1 cellular context compared by ENCODE assay signal in the genomic region with DNA sequence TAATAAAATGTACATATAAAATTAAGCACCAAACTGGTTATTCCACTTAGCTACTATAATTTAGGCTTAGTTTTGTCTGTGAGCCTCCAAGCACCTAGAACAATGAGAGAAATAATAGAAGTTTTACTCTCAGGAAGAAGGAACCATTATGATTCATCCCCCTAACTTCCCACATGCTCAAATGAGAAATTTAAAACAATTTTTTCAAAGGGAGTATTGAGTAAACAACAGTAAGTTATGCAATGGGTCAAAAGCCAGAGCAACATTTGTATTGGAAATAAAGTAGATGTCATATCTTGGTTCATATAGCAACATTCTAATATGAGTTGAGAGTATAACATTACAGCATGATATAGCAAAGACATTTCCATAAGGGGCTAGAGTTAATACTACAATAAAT.
TF ChIP-seq lines count a peak whose summit lies in the region.

No MANE protein-coding gene starts in this region.

TF ChIP-seq in K562, 482 proteins besides CTCF, POLR2A, EP300 and RAD21:
- 0 out of 2 replicates have a peak, but pooled peaks have one; percentile 29 for TF ChIP-seq KHSRP (IDR thresholded peaks at IDR 0.05)
- 0 out of 2 replicates have a peak, but pooled peaks have one; percentile 22 for TF ChIP-seq NR2C1 (IDR thresholded peaks at IDR 0.05)
- peak; percentile 32; the same call in 1 of the 2 replicates for TF ChIP-seq NR2C1 (tag; IDR thresholded peaks at IDR 0.05)
- no peak for TF ChIP-seq NFIC (IDR thresholded peaks at IDR 0.05)
- TF ChIP-seq FOXA3 (CRISPR knock-in tag; conservative IDR thresholded peaks at IDR 0.05 in 1 of 2, IDR thresholded peaks at IDR 0.05 in 1 of 2), result peak in 1 of 2 experiments; percentile 92; a peak in 2 of 4 replicates
- TF ChIP-seq ZNF384 (IDR thresholded peaks at IDR 0.05; ENCODE audit: low read depth, low read length), result 0 out of 2 replicates have a peak, but pooled peaks have one; percentile 20
- TF ChIP-seq, protein P1, sequence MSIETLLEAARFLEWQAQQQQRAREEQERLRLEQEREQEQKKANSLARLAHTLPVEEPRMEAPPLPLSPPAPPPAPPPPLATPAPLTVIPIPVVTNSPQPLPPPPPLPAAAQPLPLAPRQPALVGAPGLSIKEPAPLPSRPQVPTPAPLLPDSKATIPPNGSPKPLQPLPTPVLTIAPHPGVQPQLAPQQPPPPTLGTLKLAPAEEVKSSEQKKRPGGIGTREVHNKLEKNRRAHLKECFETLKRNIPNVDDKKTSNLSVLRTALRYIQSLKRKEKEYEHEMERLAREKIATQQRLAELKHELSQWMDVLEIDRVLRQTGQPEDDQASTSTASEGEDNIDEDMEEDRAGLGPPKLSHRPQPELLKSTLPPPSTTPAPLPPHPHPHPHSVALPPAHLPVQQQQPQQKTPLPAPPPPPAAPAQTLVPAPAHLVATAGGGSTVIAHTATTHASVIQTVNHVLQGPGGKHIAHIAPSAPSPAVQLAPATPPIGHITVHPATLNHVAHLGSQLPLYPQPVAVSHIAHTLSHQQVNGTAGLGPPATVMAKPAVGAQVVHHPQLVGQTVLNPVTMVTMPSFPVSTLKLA (conservative IDR thresholded peaks at IDR 0.05), result peak in 1 of 2 experiments; percentile 25; a peak in 1 of 4 replicates
- TF ChIP-seq TAF1 (IDR thresholded peaks at IDR 0.05; ENCODE audit: control insufficient read depth, extremely low read depth, insufficient read depth, low read length, severe bottlenecking), result no peak
- TF ChIP-seq FOSL1 (tag; conservative IDR thresholded peaks at IDR 0.05), result peak; percentile 45; the same call in 1 of the 2 replicates
- TF ChIP-seq RBM14 (IDR thresholded peaks at IDR 0.05; ENCODE audit: borderline replicate concordance, insufficient read depth, low read depth, low read length), result no peak
- TF ChIP-seq, protein P2, sequence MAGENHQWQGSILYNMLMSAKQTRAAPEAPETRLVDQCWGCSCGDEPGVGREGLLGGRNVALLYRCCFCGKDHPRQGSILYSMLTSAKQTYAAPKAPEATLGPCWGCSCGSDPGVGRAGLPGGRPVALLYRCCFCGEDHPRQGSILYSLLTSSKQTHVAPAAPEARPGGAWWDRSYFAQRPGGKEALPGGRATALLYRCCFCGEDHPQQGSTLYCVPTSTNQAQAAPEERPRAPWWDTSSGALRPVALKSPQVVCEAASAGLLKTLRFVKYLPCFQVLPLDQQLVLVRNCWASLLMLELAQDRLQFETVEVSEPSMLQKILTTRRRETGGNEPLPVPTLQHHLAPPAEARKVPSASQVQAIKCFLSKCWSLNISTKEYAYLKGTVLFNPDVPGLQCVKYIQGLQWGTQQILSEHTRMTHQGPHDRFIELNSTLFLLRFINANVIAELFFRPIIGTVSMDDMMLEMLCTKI (IDR thresholded peaks at IDR 0.05; ENCODE audit: partially characterized antibody), result no peak
- TF ChIP-seq KDM1A (IDR thresholded peaks at IDR 0.05), result no peak
- no peak for TF ChIP-seq EP400 (IDR thresholded peaks at IDR 0.05)
- TF ChIP-seq SRF (CRISPR knock-in tag; IDR thresholded peaks at IDR 0.05), result no peak
- TF ChIP-seq ZNF717 (CRISPR knock-in tag; IDR thresholded peaks at IDR 0.05), result no peak
- TF ChIP-seq CEBPB (tag; IDR thresholded peaks at IDR 0.05), result peak; percentile 89
- TF ChIP-seq DIDO1 (tag; IDR thresholded peaks at IDR 0.05; ENCODE audit: low read depth), result no peak
- peak in 1 of 2 experiments; percentile 50; a peak in 2 of 4 replicates for TF ChIP-seq FOXK2 (conservative IDR thresholded peaks at IDR 0.05 in 1 of 2, IDR thresholded peaks at IDR 0.05 in 1 of 2; ENCODE audit: low read depth in 2 of 2)
- TF ChIP-seq, protein P3, sequence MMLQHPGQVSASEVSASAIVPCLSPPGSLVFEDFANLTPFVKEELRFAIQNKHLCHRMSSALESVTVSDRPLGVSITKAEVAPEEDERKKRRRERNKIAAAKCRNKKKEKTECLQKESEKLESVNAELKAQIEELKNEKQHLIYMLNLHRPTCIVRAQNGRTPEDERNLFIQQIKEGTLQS (IDR thresholded peaks at IDR 0.05), result 0 out of 2 replicates have a peak, but pooled peaks have one; percentile 37
- TF ChIP-seq, protein P3 (CRISPR knock-in tag; conservative IDR thresholded peaks at IDR 0.05), result no peak
- no peak for TF ChIP-seq SOX6 (IDR thresholded peaks at IDR 0.05)
- TF ChIP-seq, protein P4, sequence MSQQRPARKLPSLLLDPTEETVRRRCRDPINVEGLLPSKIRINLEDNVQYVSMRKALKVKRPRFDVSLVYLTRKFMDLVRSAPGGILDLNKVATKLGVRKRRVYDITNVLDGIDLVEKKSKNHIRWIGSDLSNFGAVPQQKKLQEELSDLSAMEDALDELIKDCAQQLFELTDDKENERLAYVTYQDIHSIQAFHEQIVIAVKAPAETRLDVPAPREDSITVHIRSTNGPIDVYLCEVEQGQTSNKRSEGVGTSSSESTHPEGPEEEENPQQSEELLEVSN (IDR thresholded peaks at IDR 0.05; ENCODE audit: borderline replicate concordance in 1 of 2, extremely low read depth in 1 of 2, insufficient read depth in 1 of 2, insufficient read length in 1 of 2, low read depth in 1 of 2, low read length in 1 of 2, poor library complexity in 1 of 2, severe bottlenecking in 1 of 2), result no peak
- TF ChIP-seq ZBED1 (IDR thresholded peaks at IDR 0.05), result no peak
- TF ChIP-seq OTX1 (CRISPR knock-in tag; IDR thresholded peaks at IDR 0.05), result no peak
- no peak for TF ChIP-seq MTA2 (IDR thresholded peaks at IDR 0.05; ENCODE audit: low read depth)
- TF ChIP-seq CEBPG (CRISPR knock-in tag; IDR thresholded peaks at IDR 0.05), result no peak
- peak; percentile 66 to 93 for TF ChIP-seq CEBPG (tag; conservative IDR thresholded peaks at IDR 0.05 in 1 of 2, IDR thresholded peaks at IDR 0.05 in 1 of 2)
- TF ChIP-seq, protein P5, sequence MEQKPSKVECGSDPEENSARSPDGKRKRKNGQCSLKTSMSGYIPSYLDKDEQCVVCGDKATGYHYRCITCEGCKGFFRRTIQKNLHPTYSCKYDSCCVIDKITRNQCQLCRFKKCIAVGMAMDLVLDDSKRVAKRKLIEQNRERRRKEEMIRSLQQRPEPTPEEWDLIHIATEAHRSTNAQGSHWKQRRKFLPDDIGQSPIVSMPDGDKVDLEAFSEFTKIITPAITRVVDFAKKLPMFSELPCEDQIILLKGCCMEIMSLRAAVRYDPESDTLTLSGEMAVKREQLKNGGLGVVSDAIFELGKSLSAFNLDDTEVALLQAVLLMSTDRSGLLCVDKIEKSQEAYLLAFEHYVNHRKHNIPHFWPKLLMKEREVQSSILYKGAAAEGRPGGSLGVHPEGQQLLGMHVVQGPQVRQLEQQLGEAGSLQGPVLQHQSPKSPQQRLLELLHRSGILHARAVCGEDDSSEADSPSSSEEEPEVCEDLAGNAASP (IDR thresholded peaks at IDR 0.05), result no peak
- TF ChIP-seq SMARCA4 (IDR thresholded peaks at IDR 0.05), result peak; percentile 20; the same call in 1 of the 2 replicates
- 0 out of 2 replicates have a peak, but pooled peaks have one; percentile 40 for TF ChIP-seq ZNF668 (CRISPR knock-in tag; IDR thresholded peaks at IDR 0.05)
- TF ChIP-seq RBM25 (IDR thresholded peaks at IDR 0.05; ENCODE audit: low read depth, low read length, severe bottlenecking), result no peak
- no peak for TF ChIP-seq NR3C1 (CRISPR knock-in tag; IDR thresholded peaks at IDR 0.05)
- no peak for TF ChIP-seq PTRF (tag; IDR thresholded peaks at IDR 0.05)
- TF ChIP-seq, protein P6, sequence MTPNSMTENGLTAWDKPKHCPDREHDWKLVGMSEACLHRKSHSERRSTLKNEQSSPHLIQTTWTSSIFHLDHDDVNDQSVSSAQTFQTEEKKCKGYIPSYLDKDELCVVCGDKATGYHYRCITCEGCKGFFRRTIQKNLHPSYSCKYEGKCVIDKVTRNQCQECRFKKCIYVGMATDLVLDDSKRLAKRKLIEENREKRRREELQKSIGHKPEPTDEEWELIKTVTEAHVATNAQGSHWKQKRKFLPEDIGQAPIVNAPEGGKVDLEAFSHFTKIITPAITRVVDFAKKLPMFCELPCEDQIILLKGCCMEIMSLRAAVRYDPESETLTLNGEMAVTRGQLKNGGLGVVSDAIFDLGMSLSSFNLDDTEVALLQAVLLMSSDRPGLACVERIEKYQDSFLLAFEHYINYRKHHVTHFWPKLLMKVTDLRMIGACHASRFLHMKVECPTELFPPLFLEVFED (CRISPR knock-in tag; conservative IDR thresholded peaks at IDR 0.05), result no peak
